In genomic region chr17:82888583-82889495, GRCh38 we compare ENCODE assay signal across 12 cellular contexts. TPM values are rescaled to one million over a fixed set of nuclear protein-coding genes. Genes with fewer than 3 reads are reported as not detected.
A peak's percentile ranks its signal among the peaks of the same experiment; 100 is the strongest.
DNase-seq lines count a peak whose midpoint lies in the region; ATAC-seq and TF ChIP-seq lines count a peak whose summit lies in the region.
"Had no signal": no experiment of that assay in that cellular context is flagged by ENCODE, and none has a peak within 500 bp of the region (broad histone marks: within the 10 kb centered on the region; RNA-seq: fewer than 3 reads in every experiment).

No MANE protein-coding gene starts in this region.

- TF ChIP-seq POLR2A in HCT116 (IDR thresholded peaks at IDR 0.05; ENCODE audit: borderline replicate concordance, extremely low read depth, insufficient read depth, insufficient read length): no peak

- H3K36me3 ChIP-seq in HCT116 (ENCODE audit: control insufficient read depth in 1 of 2, insufficient read depth in 2 of 2, low read length in 2 of 2) (peaks cover 0 to 5% of the 10 kb centered on the region in 2 experiments; a peak in 1 of 4 replicates), hepatocyte (replicated peaks; ENCODE audit: insufficient read depth, low read depth) (no peaks in the 10 kb centered on the region)

- H4K20me1 ChIP-seq in HCT116 (ENCODE audit: insufficient read depth): 0 out of 2 replicates have a peak, but pooled peaks cover 3% of the 10 kb centered on the region
- H4K20me1 ChIP-seq in hepatocyte (ENCODE audit: insufficient read depth, poor library complexity, severe bottlenecking): no peaks in the 10 kb centered on the region

- peaks cover 21 to 34% of the 10 kb centered on the region in 2 experiments for H3K4me1 ChIP-seq in HCT116 (ENCODE audit: control insufficient read depth in 1 of 2, insufficient read depth in 2 of 2, low read length in 2 of 2)
- peaks cover 37% of the 10 kb centered on the region for H3K4me1 ChIP-seq in hepatocyte (ENCODE audit: insufficient read depth)

- H3K9me3 ChIP-seq in HCT116 (ENCODE audit: control insufficient read depth in 1 of 2, insufficient read depth in 1 of 2, low read depth in 1 of 2, low read length in 2 of 2) (no peaks in the 10 kb centered on the region), hepatocyte (ENCODE audit: low read depth) (no peaks in the 10 kb centered on the region)

- 81% methylated on average over 30 of the region's 30 CpGs for WGBS in hepatocyte (ENCODE audit: low lambda C conversion rate, missing lambda C conversion rate)

- TF ChIP-seq CTCF in HCT116 (IDR thresholded peaks at IDR 0.05 in 2 of 3, conservative IDR thresholded peaks at IDR 0.05 in 1 of 3; ENCODE audit: borderline replicate concordance in 1 of 3, insufficient read depth in 1 of 3, low read depth in 2 of 3, low read length in 2 of 3): no peak
- TF ChIP-seq CTCF in RWPE1 (conservative IDR thresholded peaks at IDR 0.05; ENCODE audit: low read depth): no peak
- no peak for TF ChIP-seq CTCF in hepatocyte (IDR thresholded peaks at IDR 0.05; ENCODE audit: poor library complexity)

- H3K4me3 ChIP-seq in HCT116 (replicated peaks in 1 of 2; ENCODE audit: low read depth in 1 of 2, low read length in 2 of 2) (no peak overlapping the region), hepatocyte (no peak overlapping the region), skin epidermis (no peak overlapping the region)

- CTCF ChIA-PET in HCT116 (lab: Charles Lee) (no interaction called here), RWPE1 (lab: Yijun Ruan, JAX) (no interaction called here)

- H3K79me2 ChIP-seq in HCT116 (ENCODE audit: insufficient read depth, low read length) (peaks cover 8% of the 10 kb centered on the region; the same call in 1 of the 2 replicates), hepatocyte (no peaks in the 10 kb centered on the region)

- no peak for TF ChIP-seq RAD21 in HCT116 (IDR thresholded peaks at IDR 0.05; ENCODE audit: low read depth)

- no TSS peak for BruUV-seq in HCT116 (replicated peaks; lab: Mats Ljungman, UMichigan)

- H3K27ac ChIP-seq in HCT116 (ENCODE audit: low read depth, low read length) (peak overlapping the region; percentile 57), RWPE1 (peak overlapping the region; percentile 12), hepatocyte (peak overlapping the region; percentile 94), skin epidermis (peak overlapping the region in 15 of 21 experiments; percentile 6 to 77 (median 62))

- peak; percentile 31 for ATAC-seq in HCT116
- no peak for ATAC-seq in HG03135 (IDR thresholded peaks at IDR 0.05; ENCODE audit: unreplicated experiment)
- no peak for ATAC-seq in GM18517 (IDR thresholded peaks at IDR 0.05; ENCODE audit: unreplicated experiment)
- ATAC-seq in GM19324 (IDR thresholded peaks at IDR 0.05; ENCODE audit: low FRiP score, unreplicated experiment): no peak

- H2AFZ ChIP-seq in HCT116 (ENCODE audit: low read depth, low read length, poor library complexity, severe bottlenecking) (no peak overlapping the region), hepatocyte (no peak overlapping the region)

- H3K4me2 ChIP-seq in HCT116 (ENCODE audit: low read length) (0 out of 2 replicates have a peak overlapping the region, but pooled peaks have one; percentile 1), hepatocyte (peak overlapping the region; percentile 37)

- POLR2A ChIA-PET in HCT116 (lab: Charles Lee) (no interaction called here), RWPE1 (lab: Yijun Ruan, JAX; ENCODE audit: low non-redundant PET) (no interaction called here)

- H3K27me3 ChIP-seq in HCT116 (ENCODE audit: insufficient read depth, low read length): no peaks in the 10 kb centered on the region
- H3K27me3 ChIP-seq in hepatocyte: no peaks in the 10 kb centered on the region

- no peak overlapping the region for H3K9ac ChIP-seq in HCT116 (ENCODE audit: low read length)

- DNase-seq in HCT116 (ENCODE audit: low read depth, low spot score): no peak
- no peak for DNase-seq in RWPE1 (ENCODE audit: low spot score)
- no peak for DNase-seq in hepatocyte (ENCODE audit: low spot score)
- DNase-seq in activated CD4-positive, alpha-beta T cell treated with anti-CD3 and anti-CD28 coated beads, Interleukin-2, amount 50 U/mL, for 48 hours: no peak
- DNase-seq: activated CD4-positive, alpha-beta T cell treated with anti-CD3 and anti-CD28 coated beads, Interleukin-2, amount 50 U/mL, for 1 hour; activated naive CD4-positive, alpha-beta T cell treated with anti-CD3 and anti-CD28 coated beads, Interleukin-2, amount 10 ng/mL, durations not matched to agents 7 days and 5 days; NCI-H446 treated with DMSO at 0.1 percent for 48 hours had no signal

- RAD21 ChIA-PET in HCT116 (lab: Charles Lee; ENCODE audit: low non-redundant PET in 1 of 2, low total read pairs in 2 of 2, uncharacterized antibody in 2 of 2, unreplicated experiment in 2 of 2): no interaction called here

- intact Hi-C loops in HCT116 (cut with micrococcal nuclease): no loop called here

- H3K9me2 ChIP-seq in HCT116 (ENCODE audit: insufficient read depth) (no peaks in the 10 kb centered on the region), hepatocyte (replicated peaks; ENCODE audit: insufficient read depth) (no peaks in the 10 kb centered on the region)

TF ChIP-seq in HCT116, 20 proteins besides CTCF, POLR2A, EP300 and RAD21:
- TF ChIP-seq ELF1 (IDR thresholded peaks at IDR 0.05; ENCODE audit: borderline replicate concordance, low read depth) (no peak), SRF (IDR thresholded peaks at IDR 0.05; ENCODE audit: low read depth) (no peak), ZFX (IDR thresholded peaks at IDR 0.05) (no peak)

RNA-seq across cellular contexts. Expression of gene ZNF750, which starts 49.0 kb away (rescaled TPM):
- total RNA-seq in HCT116 (2021; ENCODE audit: unreplicated experiment) (not detected), hepatocyte (0.12 and 0.27 TPM in 2 replicates)
- polyA plus RNA-seq in HCT116 (2012): 0.04 and 0.05 TPM in 2 replicates
- polyA plus RNA-seq in hepatocyte: 0.49 and 2.1 TPM in 2 replicates
- total RNA-seq: LHCN-M2 had no signal

Comparison
In these comparisons a context has a peak if more than half of its experiments do, and no peak if none do; other contexts are left out.
1. H3K27ac ChIP-seq: peak in every context shown above with its lines; median percentile 94 in hepatocyte; 62 in skin epidermis; 57 in HCT116; 12 in RWPE1.